Comparison of ENCODE assay signal across 7 cellular contexts in genomic region chrX:75273483-75273882, GRCh38. TPM values are rescaled to one million over a fixed set of nuclear protein-coding genes. Genes with fewer than 3 reads are reported as not detected.
DNase-seq lines count a peak whose midpoint lies in the region; ATAC-seq, FAIRE-seq and TF ChIP-seq lines count a peak whose summit lies in the region.

No MANE protein-coding gene starts in this region.

- ATAC-seq in GM18867 (IDR thresholded peaks at IDR 0.05; ENCODE audit: unreplicated experiment) (peak; percentile 21), HG02870 (IDR thresholded peaks at IDR 0.05; ENCODE audit: unreplicated experiment) (peak; percentile 18), SK-N-SH treated with all-trans-retinoic acid at 6 μM for 48 hours (peak; percentile 21), pancreas (peak; percentile 37 to 62 (median 44))

- peaks cover 2 to 21% (median 5%) of the 10 kb centered on the region in 3 donors for H3K4me1 ChIP-seq in pancreas

- peak overlapping the region; percentile 81 for H3K4me3 ChIP-seq in fibroblast of the aortic adventitia (ENCODE audit: low read depth, low read length)
- peak overlapping the region; percentile 41 to 59 (median 52) for H3K4me3 ChIP-seq in pancreas

- no peak for DNase-seq in fibroblast of the aortic adventitia (ENCODE audit: low read depth)
- peak in 2 of 6 donors; percentile 5 to 16 for DNase-seq in pancreas
- no peak for DNase-seq in GM19238 (ENCODE audit: insufficient read length, low spot score)
- no peak for DNase-seq in mesenteric fat pad (ENCODE audit: low spot score)

- no peaks in the 10 kb centered on the region for H3K9me3 ChIP-seq in pancreas

- intact Hi-C loops in pancreas (cut with DNase I), result no loop called here

- no peaks in the 10 kb centered on the region for H3K36me3 ChIP-seq in pancreas

- no peak for FAIRE-seq in pancreas (lab: Jason Lieb, UNC)

- peaks cover 0 to 5% (median 0%) of the 10 kb centered on the region in 4 donors for H3K27me3 ChIP-seq in pancreas

- WGBS in pancreas, 2 donors, result 4 to 28% methylated on average over 7 of the region's 7 CpGs

- peak overlapping the region; percentile 85 to 89 (median 88) for H3K27ac ChIP-seq in pancreas

- TF ChIP-seq CTCF in fibroblast of the aortic adventitia (IDR thresholded peaks at IDR 0.05; ENCODE audit: insufficient read depth, low read length) (no peak), pancreas (IDR thresholded peaks at IDR 0.05) (no peak)

TF ChIP-seq in SK-N-SH treated with all-trans-retinoic acid at 6 μM for 48 hours, 23 proteins besides CTCF, POLR2A, EP300 and RAD21:
- no peak for TF ChIP-seq OSR1 (CRISPR knock-in tag; IDR thresholded peaks at IDR 0.05)
- no peak for TF ChIP-seq ESRRG (CRISPR knock-in tag; IDR thresholded peaks at IDR 0.05)
- no peak for TF ChIP-seq TSHZ2 (CRISPR knock-in tag; IDR thresholded peaks at IDR 0.05)

RNA-seq across cellular contexts. Expression of gene UPRT, which starts 0.4 kb away (rescaled TPM):
- 6.8 and 14.0 TPM in 2 replicates for total RNA-seq in fibroblast of the aortic adventitia (ENCODE audit: low replicate concordance)
- 1 to 10 TPM; 5.2 to 8.6 (median 6.0) TPM for total RNA-seq in pancreas
- polyA plus RNA-seq in pancreas, result 1 to 10 TPM; 4.7 to 7.4 TPM
- 12.1 TPM for total RNA-seq in mesenteric fat pad
